Comparison of ENCODE assay signal across 26 cellular contexts in genomic region chr3:197378987-197379718, GRCh38.
DNase-seq lines count a peak whose midpoint lies in the region; ATAC-seq and TF ChIP-seq lines count a peak whose summit lies in the region.
"Had no signal": no experiment of that assay in that cellular context is flagged by ENCODE, and none has a peak within 500 bp of the region (broad histone marks: within the 10 kb centered on the region; RNA-seq: fewer than 3 reads in every experiment).

No MANE protein-coding gene starts in this region.

- no peaks in the 10 kb centered on the region for H3K36me3 Mint-ChIP-seq in activated CD8-positive, alpha-beta memory T cell treated with anti-CD3 and anti-CD28 coated beads, Interleukin-2, amount 10 ng/mL, durations not matched to agents 7 days and 5 days
- no peaks in the 10 kb centered on the region for H3K36me3 Mint-ChIP-seq in progenitor cell of endocrine pancreas (ENCODE audit: insufficient read depth)
- no peaks in the 10 kb centered on the region for H3K36me3 Mint-ChIP-seq in activated naive CD8-positive, alpha-beta T cell treated with anti-CD3 and anti-CD28 coated beads, Interleukin-2, amount 50 U/mL, for 24 hours (ENCODE audit: low read depth)
- H3K36me3 Mint-ChIP-seq: immature natural killer cell; natural killer cell treated with Interleukin-12 subunit alpha and Interleukin-12 subunit beta and Interleukin-15 and Interleukin-18, amount 100 ng/mL, for 72 hours had no signal

- ATAC-seq in activated CD8-positive, alpha-beta memory T cell treated with anti-CD3 and anti-CD28 coated beads, Interleukin-2, amount 10 ng/mL, durations not matched to agents 7 days and 5 days, result peak; percentile 27
- no peak for ATAC-seq in HG02970 (IDR thresholded peaks at IDR 0.05; ENCODE audit: low FRiP score, unreplicated experiment)
- no peak for ATAC-seq in activated naive CD8-positive, alpha-beta T cell treated with anti-CD3 and anti-CD28 coated beads, Interleukin-2, amount 50 U/mL, for 24 hours
- ATAC-seq: A549, foreskin keratinocyte had no signal

- H3K27me3 ChIP-seq in suprapubic skin, result no peaks in the 10 kb centered on the region
- H3K27me3 ChIP-seq: body of pancreas, foreskin keratinocyte, left lung, pancreas, sigmoid colon had no signal

- DNase-seq in activated CD8-positive, alpha-beta memory T cell treated with anti-CD3 and anti-CD28 coated beads, Interleukin-2, amount 10 ng/mL, durations not matched to agents 7 days and 5 days, result no peak
- DNase-seq in activated CD8-positive, alpha-beta memory T cell treated with anti-CD3 and anti-CD28 coated beads, Interleukin-2, amount 50 U/mL, for 48 hours, result no peak
- DNase-seq in NCI-H524 (lab: John Stamatoyannopoulos, UW), result peak; percentile 84 to 97
- peak; percentile 45 for DNase-seq in cerebellar cortex (ENCODE audit: low spot score)
- DNase-seq in suprapubic skin (ENCODE audit: low spot score in 2 of 2), result peak in 1 of 2 donors; percentile 31
- DNase-seq in progenitor cell of endocrine pancreas (ENCODE audit: low spot score, unreplicated experiment), result no peak
- DNase-seq in activated naive CD8-positive, alpha-beta T cell treated with anti-CD3 and anti-CD28 coated beads, Interleukin-2, amount 50 U/mL, for 24 hours, result no peak
- DNase-seq: body of pancreas; effector CD4-positive, alpha-beta T cell; erythroblast; foreskin keratinocyte; immature natural killer cell; midbrain; NCI-H1092; NCI-H2029 treated with DMSO at 0.1 percent for 48 hours; NCI-H526; OCI-M1; pancreas; SHP77 treated with DMSO at 0.1 percent for 48 hours; T-helper 1 cell had no signal

- H3K27me3 Mint-ChIP-seq in activated CD8-positive, alpha-beta memory T cell treated with anti-CD3 and anti-CD28 coated beads, Interleukin-2, amount 10 ng/mL, durations not matched to agents 7 days and 5 days, result peaks cover 29% of the 10 kb centered on the region
- H3K27me3 Mint-ChIP-seq in progenitor cell of endocrine pancreas, result no peaks in the 10 kb centered on the region
- H3K27me3 Mint-ChIP-seq in activated naive CD8-positive, alpha-beta T cell treated with anti-CD3 and anti-CD28 coated beads, Interleukin-2, amount 50 U/mL, for 24 hours, result no peaks in the 10 kb centered on the region

- TF ChIP-seq POLR2A in suprapubic skin (IDR thresholded peaks at IDR 0.05), result no peak

- peaks cover 15% of the 10 kb centered on the region for H3K4me1 ChIP-seq in suprapubic skin
- H3K4me1 ChIP-seq: A549, body of pancreas, left lung, pancreas, sigmoid colon had no signal

- CTCF ChIA-PET in activated CD8-positive, alpha-beta memory T cell treated with anti-CD3 and anti-CD28 coated beads, Interleukin-2, amount 10 ng/mL, durations not matched to agents 7 days and 5 days (lab: Charles Lee), result no interaction called here

- H3K9me3 ChIP-seq in suprapubic skin, result no peaks in the 10 kb centered on the region
- H3K9me3 ChIP-seq: A549, body of pancreas, left lung, pancreas, sigmoid colon had no signal

- TF ChIP-seq CTCF in suprapubic skin (IDR thresholded peaks at IDR 0.05) (no peak), progenitor cell of endocrine pancreas (IDR thresholded peaks at IDR 0.05; ENCODE audit: unreplicated experiment) (no peak)

- H3K27ac ChIP-seq in suprapubic skin, result peak overlapping the region; percentile 40
- H3K27ac ChIP-seq: A549, body of pancreas, foreskin keratinocyte, pancreas had no signal

- H3K4me3 Mint-ChIP-seq in activated CD8-positive, alpha-beta memory T cell treated with anti-CD3 and anti-CD28 coated beads, Interleukin-2, amount 10 ng/mL, durations not matched to agents 7 days and 5 days, result no peak overlapping the region
- H3K4me3 Mint-ChIP-seq in progenitor cell of endocrine pancreas (ENCODE audit: low read depth), result no peak overlapping the region
- no peak overlapping the region for H3K4me3 Mint-ChIP-seq in activated naive CD8-positive, alpha-beta T cell treated with anti-CD3 and anti-CD28 coated beads, Interleukin-2, amount 50 U/mL, for 24 hours
- H3K4me3 Mint-ChIP-seq: B cell; immature natural killer cell; natural killer cell treated with Interleukin-12 subunit alpha and Interleukin-12 subunit beta and Interleukin-15 and Interleukin-18, amount 100 ng/mL, for 72 hours had no signal

- H3K27ac Mint-ChIP-seq in activated CD8-positive, alpha-beta memory T cell treated with anti-CD3 and anti-CD28 coated beads, Interleukin-2, amount 10 ng/mL, durations not matched to agents 7 days and 5 days, result no peak overlapping the region
- no peak overlapping the region for H3K27ac Mint-ChIP-seq in progenitor cell of endocrine pancreas
- no peak overlapping the region for H3K27ac Mint-ChIP-seq in activated naive CD8-positive, alpha-beta T cell treated with anti-CD3 and anti-CD28 coated beads, Interleukin-2, amount 50 U/mL, for 24 hours
- H3K27ac Mint-ChIP-seq: B cell; immature natural killer cell; natural killer cell treated with Interleukin-12 subunit alpha and Interleukin-12 subunit beta and Interleukin-15 and Interleukin-18, amount 100 ng/mL, for 72 hours had no signal

- H3K4me3 ChIP-seq in suprapubic skin, result no peak overlapping the region
- H3K4me3 ChIP-seq: A549, body of pancreas, left lung, pancreas had no signal

- H3K4me1 Mint-ChIP-seq in activated CD8-positive, alpha-beta memory T cell treated with anti-CD3 and anti-CD28 coated beads, Interleukin-2, amount 10 ng/mL, durations not matched to agents 7 days and 5 days, result peaks cover 3% of the 10 kb centered on the region
- no peaks in the 10 kb centered on the region for H3K4me1 Mint-ChIP-seq in progenitor cell of endocrine pancreas (ENCODE audit: low read depth)
- no peaks in the 10 kb centered on the region for H3K4me1 Mint-ChIP-seq in activated naive CD8-positive, alpha-beta T cell treated with anti-CD3 and anti-CD28 coated beads, Interleukin-2, amount 50 U/mL, for 24 hours
- H3K4me1 Mint-ChIP-seq: B cell, immature natural killer cell had no signal

- H3K9me3 Mint-ChIP-seq in activated CD8-positive, alpha-beta memory T cell treated with anti-CD3 and anti-CD28 coated beads, Interleukin-2, amount 10 ng/mL, durations not matched to agents 7 days and 5 days (ENCODE audit: low read depth), result no peaks in the 10 kb centered on the region
- H3K9me3 Mint-ChIP-seq in progenitor cell of endocrine pancreas (ENCODE audit: low read depth), result peaks cover 3% of the 10 kb centered on the region
- no peaks in the 10 kb centered on the region for H3K9me3 Mint-ChIP-seq in activated naive CD8-positive, alpha-beta T cell treated with anti-CD3 and anti-CD28 coated beads, Interleukin-2, amount 50 U/mL, for 24 hours
- H3K9me3 Mint-ChIP-seq: natural killer cell treated with Interleukin-12 subunit alpha and Interleukin-12 subunit beta and Interleukin-15 and Interleukin-18, amount 100 ng/mL, for 72 hours had no signal

- 90% methylated on average over 22 of the region's 22 CpGs for WGBS in suprapubic skin

- no peak for TF ChIP-seq EP300 in suprapubic skin (IDR thresholded peaks at IDR 0.05)

- no peaks in the 10 kb centered on the region for H3K36me3 ChIP-seq in suprapubic skin
- H3K36me3 ChIP-seq: left lung, pancreas, sigmoid colon had no signal

Comparison
In these comparisons a context has a peak if more than half of its experiments do, and no peak if none do; other contexts are left out.
1. DNase-seq: peak in NCI-H524 (2 of 2) and cerebellar cortex (single experiment); none in activated CD8-positive, alpha-beta memory T cell treated with anti-CD3 and anti-CD28 coated beads, Interleukin-2, amount 10 ng/mL, durations not matched to agents 7 days and 5 days (single experiment), activated CD8-positive, alpha-beta memory T cell treated with anti-CD3 and anti-CD28 coated beads, Interleukin-2, amount 50 U/mL, for 48 hours (single experiment), progenitor cell of endocrine pancreas (single experiment) and activated naive CD8-positive, alpha-beta T cell treated with anti-CD3 and anti-CD28 coated beads, Interleukin-2, amount 50 U/mL, for 24 hours (single experiment).